ENCODE assay signal across 25 cellular contexts in the genomic region with DNA sequence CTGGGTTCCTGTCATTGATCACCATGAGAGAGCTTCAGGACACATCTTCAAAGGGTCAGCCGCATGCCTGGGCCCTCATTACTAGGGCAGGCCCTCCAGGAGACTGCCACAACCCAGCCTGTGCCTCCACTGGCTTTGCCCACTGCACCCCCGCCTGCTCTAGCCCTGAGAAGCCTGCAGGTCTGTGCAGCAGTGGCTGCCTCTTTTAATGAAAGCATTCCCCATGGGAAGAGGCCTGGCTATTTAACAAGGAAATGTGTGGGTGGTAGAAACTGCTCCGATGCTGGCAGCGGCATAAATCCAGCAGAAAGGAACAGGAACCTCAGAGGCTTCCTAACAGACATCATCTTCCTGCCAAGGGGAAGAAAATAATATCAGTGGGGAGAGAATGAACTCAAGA. TPM values are rescaled to one million over a fixed set of nuclear protein-coding genes. Genes with fewer than 3 reads are reported as not detected.
A peak's percentile ranks its signal among the peaks of the same experiment; 100 is the strongest.
DNase-seq lines count a peak whose midpoint lies in the region; ATAC-seq and TF ChIP-seq lines count a peak whose summit lies in the region.
"Had no signal": no experiment of that assay in that cellular context is flagged by ENCODE, and none has a peak within 500 bp of the region (broad histone marks: within the 10 kb centered on the region; RNA-seq: fewer than 3 reads in every experiment).

No MANE protein-coding gene starts in this region.

- H3K36me3 ChIP-seq in breast epithelium = no peaks in the 10 kb centered on the region
- H3K36me3 ChIP-seq: BLaER1, SJCRH30 had no signal

- H3K4me3 ChIP-seq in breast epithelium = no peak overlapping the region
- H3K4me3 ChIP-seq in fibroblast of pulmonary artery (replicated peaks; ENCODE audit: low read depth, low read length) = no peak overlapping the region
- H3K4me3 ChIP-seq: A549, BLaER1, GM12878, SJCRH30 had no signal

- H3K27ac ChIP-seq in breast epithelium = peak overlapping the region; percentile 52 to 58
- H3K27ac ChIP-seq: A549, BLaER1, SJCRH30 had no signal

- no peak for TF ChIP-seq CTCF in breast epithelium (IDR thresholded peaks at IDR 0.05)
- TF ChIP-seq CTCF in fibroblast of pulmonary artery (IDR thresholded peaks at IDR 0.05; ENCODE audit: low read length, missing control alignments) = no peak

- TF ChIP-seq POLR2A in breast epithelium (IDR thresholded peaks at IDR 0.05) = no peak

- no peak for ATAC-seq in GM18498 (IDR thresholded peaks at IDR 0.05; ENCODE audit: unreplicated experiment)
- ATAC-seq: A549, GM12878, Panc1 had no signal

- peak; percentile 43 for DNase-seq in GM03348 (ENCODE audit: low spot score)
- DNase-seq in breast epithelium (ENCODE audit: low spot score in 2 of 2) = peak in 1 of 2 donors; percentile 57
- peak; percentile 56 for DNase-seq in fibroblast of pulmonary artery (ENCODE audit: low read depth)
- DNase-seq in superior temporal gyrus (ENCODE audit: extremely low spot score) = peak; percentile 13
- no peak for DNase-seq in NK-92 treated with Interleukin-12 subunit alpha and Interleukin-12 subunit beta, amount 100 ng/mL, for 24 hours (lab: John Stamatoyannopoulos, UW)
- DNase-seq in SW 1271 (lab: John Stamatoyannopoulos, UW) = no peak
- DNase-seq: Caco-2; CD4-positive, alpha-beta T cell; DMS 273 treated with DMSO at 0.1 percent for 48 hours; DMS79 treated with DMSO at 0.1 percent for 48 hours; Kasumi-1; MM.1S; NCI-H1048; NCI-H1417 treated with DMSO at 0.1 percent for 48 hours; NCI-H187; NCI-H2107; NCI-H510A; NCI-H748 treated with DMSO at 0.1 percent for 48 hours; SJCRH30 had no signal

- H3K27me3 ChIP-seq in breast epithelium = no peaks in the 10 kb centered on the region
- H3K27me3 ChIP-seq: BLaER1, SJCRH30 had no signal

- H3K4me1 ChIP-seq in breast epithelium = no peaks in the 10 kb centered on the region
- H3K4me1 ChIP-seq: BLaER1, Caco-2, SJCRH30 had no signal

- peaks cover 5 to 7% of the 10 kb centered on the region in 2 donors for H3K9me3 ChIP-seq in breast epithelium
- H3K9me3 ChIP-seq: SJCRH30 had no signal

- intact Hi-C loops in breast epithelium (cut with DNase I; ENCODE audit: low total_unique reads) = no loop called here

RNA-seq across cellular contexts. Expression of gene KRT32, which starts 0.4 kb away (rescaled TPM):
- under 1 TPM in 2 of 3 donors, not detected in 1; 0.33 to 0.73 TPM for total RNA-seq in breast epithelium
- total RNA-seq: Caco-2; CD4-positive, alpha-beta T cell; GM12878; H7; SJCRH30 had no signal

RNA-seq across cellular contexts. Expression of gene KRT35, which starts 13.4 kb away (rescaled TPM):
- total RNA-seq in breast epithelium = not detected
- total RNA-seq: Caco-2; CD4-positive, alpha-beta T cell; GM12878; H7; SJCRH30 had no signal

RNA-seq across cellular contexts. Expression of gene KRT36, which starts 22.2 kb away (rescaled TPM):
- not detected for total RNA-seq in breast epithelium
- total RNA-seq: Caco-2; CD4-positive, alpha-beta T cell; GM12878; H7; SJCRH30 had no signal

RNA-seq across cellular contexts. Expression of gene KRT38, which starts 26.8 kb away (rescaled TPM):
- not detected for total RNA-seq in breast epithelium
- total RNA-seq: Caco-2; CD4-positive, alpha-beta T cell; GM12878; H7; SJCRH30 had no signal

RNA-seq across cellular contexts. Expression of gene KRT13, which starts 37.9 kb away (rescaled TPM):
- 1 to 10 TPM in 1 of 3 donors, not detected in 2; 1.6 TPM for total RNA-seq in breast epithelium
- total RNA-seq: Caco-2; CD4-positive, alpha-beta T cell; GM12878; H7 had no signal

Comparison
In these comparisons a context has a peak if more than half of its experiments do, and no peak if none do; other contexts are left out.
1. DNase-seq: peak in GM03348 (single experiment), fibroblast of pulmonary artery (single experiment) and superior temporal gyrus (single experiment); none in NK-92 treated with Interleukin-12 subunit alpha and Interleukin-12 subunit beta, amount 100 ng/mL, for 24 hours (single experiment) and SW 1271 (0 of 2).